Comparison of ENCODE assay signal across 8 cellular contexts in genomic region chr16:75265911-75266701, GRCh38. TPM values are rescaled to one million over a fixed set of nuclear protein-coding genes. Genes with fewer than 3 reads are reported as not detected.
DNase-seq lines count a peak whose midpoint lies in the region; ATAC-seq and TF ChIP-seq lines count a peak whose summit lies in the region.

No MANE protein-coding gene starts in this region.

- ATAC-seq in HG03175 (IDR thresholded peaks at IDR 0.05; ENCODE audit: unreplicated experiment) = peak; percentile 63
- peak; percentile 24 for ATAC-seq in RWPE2 (ENCODE audit: low read depth)
- peak; percentile 81 to 83 for ATAC-seq in lower lobe of right lung

- peaks cover 30% of the 10 kb centered on the region for H3K36me3 ChIP-seq in RWPE2 (ENCODE audit: low read depth)
- no peaks in the 10 kb centered on the region for H3K36me3 ChIP-seq in effector memory CD4-positive, alpha-beta T cell (ENCODE audit: control insufficient read depth, insufficient read depth, low read length)
- H3K36me3 ChIP-seq in lower lobe of right lung = no peaks in the 10 kb centered on the region

- H3K4me1 ChIP-seq in RWPE2 (ENCODE audit: insufficient read depth, poor library complexity, severe bottlenecking) (peaks cover 27% of the 10 kb centered on the region), lower lobe of right lung (peaks cover 49% of the 10 kb centered on the region)
- H3K4me1 ChIP-seq in effector memory CD4-positive, alpha-beta T cell (ENCODE audit: control insufficient read depth, insufficient read depth, low read length, poor library complexity, severe bottlenecking) = peaks cover 7% of the 10 kb centered on the region

- H3K27me3 ChIP-seq in RWPE2 (ENCODE audit: insufficient read depth, poor library complexity, severe bottlenecking) (no peaks in the 10 kb centered on the region), lower lobe of right lung (ENCODE audit: low read depth) (peaks cover 6% of the 10 kb centered on the region)
- H3K27me3 ChIP-seq in effector memory CD4-positive, alpha-beta T cell (replicated peaks; ENCODE audit: control insufficient read depth, insufficient read depth, low read length, poor library complexity, severe bottlenecking) = peaks cover 25% of the 10 kb centered on the region

- H3K4me3 ChIP-seq in RWPE2 (ENCODE audit: severe bottlenecking) = peak overlapping the region; percentile 98
- H3K4me3 ChIP-seq in effector memory CD4-positive, alpha-beta T cell (ENCODE audit: insufficient read depth, low read depth, low read length, poor library complexity, severe bottlenecking) = peak overlapping the region; percentile 58
- H3K4me3 ChIP-seq in lower lobe of right lung = peak overlapping the region; percentile 98

- intact Hi-C loops in lower lobe of right lung (cut with DNase I) = no loop called here

- H3K27ac ChIP-seq in RWPE2 (ENCODE audit: poor library complexity, severe bottlenecking) (peak overlapping the region; percentile 80), lower lobe of right lung (peak overlapping the region; percentile 92), temporal lobe (ENCODE audit: low read depth, low read length) (peak overlapping the region; percentile 83)
- H3K27ac ChIP-seq in effector memory CD4-positive, alpha-beta T cell (ENCODE audit: insufficient read depth, low read length, poor library complexity, severe bottlenecking) = no peak overlapping the region

- DNase-seq in DMS53 (lab: John Stamatoyannopoulos, UW) = peak; percentile 88
- peak; percentile 83 for DNase-seq in GM19240 (ENCODE audit: insufficient read length, low spot score)
- no peak for DNase-seq in RWPE2 (ENCODE audit: low spot score)
- no peak for DNase-seq in effector memory CD4-positive, alpha-beta T cell
- DNase-seq in lower lobe of right lung = peak; percentile 83
- no peak for DNase-seq in NCI-H1694 treated with DMSO at 0.1 percent for 48 hours (lab: John Stamatoyannopoulos, UW)

- TF ChIP-seq CTCF in RWPE2 (IDR thresholded peaks at IDR 0.05; ENCODE audit: poor library complexity, severe bottlenecking) = no peak
- TF ChIP-seq CTCF in lower lobe of right lung (IDR thresholded peaks at IDR 0.05) = no peak

- H3K9me3 ChIP-seq in RWPE2 (ENCODE audit: severe bottlenecking) (no peaks in the 10 kb centered on the region), lower lobe of right lung (no peaks in the 10 kb centered on the region)
- no peaks in the 10 kb centered on the region for H3K9me3 ChIP-seq in effector memory CD4-positive, alpha-beta T cell (ENCODE audit: control insufficient read depth, low read length)

RNA-seq across cellular contexts. Expression of gene BCAR1, which starts 14.7 kb away (rescaled TPM):
- total RNA-seq in lower lobe of right lung = 65.1 TPM
- total RNA-seq in temporal lobe = 17.2 TPM

RNA-seq across cellular contexts. Expression of gene CTRB1, which starts 47.3 kb away (rescaled TPM):
- total RNA-seq in lower lobe of right lung (not detected), temporal lobe (not detected)

RNA-seq across cellular contexts. Expression of gene CTRB2, which starts 59.1 kb away (rescaled TPM):
- 0.44 TPM for total RNA-seq in lower lobe of right lung
- not detected for total RNA-seq in temporal lobe

Comparison
In these comparisons a context has a peak if more than half of its experiments do, and no peak if none do; other contexts are left out.
1. DNase-seq: peak in DMS53 (single experiment), GM19240 (single experiment) and lower lobe of right lung (single experiment); none in RWPE2 (single experiment), effector memory CD4-positive, alpha-beta T cell (0 of 3) and NCI-H1694 treated with DMSO at 0.1 percent for 48 hours (single experiment).
2. ATAC-seq: peak in every context shown above with its lines; median percentile 82 in lower lobe of right lung; 63 in HG03175; 24 in RWPE2.
3. Peak in every context shown above with its lines, with median percentiles within 50 percentile points of each other: H3K4me3 ChIP-seq.